In the genomic region with DNA sequence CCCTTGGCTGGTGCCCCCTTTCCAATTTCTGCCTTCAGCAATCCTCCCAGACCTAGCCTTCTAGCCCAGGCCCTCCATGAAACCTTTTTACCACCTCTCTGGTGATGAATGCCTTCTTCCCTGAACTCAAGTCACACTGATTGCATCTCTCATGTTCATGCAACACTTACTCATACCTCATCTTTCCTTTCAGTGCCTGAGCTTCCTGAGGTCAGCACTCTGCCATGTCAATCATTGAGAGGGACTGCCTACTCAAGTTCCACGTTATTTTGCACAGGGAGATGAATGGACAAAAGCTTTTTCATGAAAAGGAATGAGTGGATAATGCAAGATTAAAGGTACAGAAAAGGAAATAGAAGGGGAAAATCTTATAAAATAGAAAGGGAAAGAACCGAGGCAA, we compare ENCODE assay signal across 17 cellular contexts.
"Had no signal": no experiment of that assay in that cellular context is flagged by ENCODE, and none has a peak within 500 bp of the region (broad histone marks: within the 10 kb centered on the region; RNA-seq: fewer than 3 reads in every experiment).

No MANE protein-coding gene starts in this region.

- H3K27me3 ChIP-seq: neural progenitor cell, sigmoid colon had no signal

- H3K4me2 ChIP-seq: neural progenitor cell, smooth muscle cell had no signal

- H3K27ac ChIP-seq: coronary artery, neural progenitor cell, sigmoid colon, thoracic aorta, WERI-Rb-1 had no signal

- H3K9ac ChIP-seq: neural progenitor cell had no signal

- H3K36me3 ChIP-seq: neural progenitor cell, sigmoid colon, thoracic aorta, WERI-Rb-1 had no signal

- H3K9me3 ChIP-seq: sigmoid colon, thoracic aorta had no signal

- H2AFZ ChIP-seq: neural progenitor cell had no signal

- H3K4me1 ChIP-seq: neural progenitor cell had no signal

- DNase-seq: activated CD4-positive, CD25-positive, alpha-beta regulatory T cell treated with anti-CD3 and anti-CD28 coated beads, Interleukin-2, amount 50 U/mL, for 72 hours; activated T-cell treated with anti-CD3 and anti-CD28 coated beads, Interleukin-2, amount 50 U/mL, for 1 hour; cerebellar nuclear complex; foreskin melanocyte; kidney; naive thymus-derived CD8-positive, alpha-beta T cell; retina; sigmoid colon; stimulated activated CD4-positive, alpha-beta T cell treated with anti-CD3 and anti-CD28 coated beads, Interleukin-15, amount 100 ng/mL, for 24 hours; stimulated activated naive B cell treated with anti-CD40 and anti-IgM and Interleukin-4, amounts not matched to agents 10 μg/mL and 1 μg/mL and 100 μg/mL, for 72 hours; WERI-Rb-1 had no signal

- FAIRE-seq: kidney, TTC549 had no signal

- H3K4me3 ChIP-seq: coronary artery, lung, neural progenitor cell, sigmoid colon, smooth muscle cell, thoracic aorta had no signal

- ATAC-seq: naive thymus-derived CD8-positive, alpha-beta T cell; stimulated activated naive B cell treated with anti-CD40 and anti-IgM and Interleukin-4, amounts not matched to agents 10 μg/mL and 1 μg/mL and 100 μg/mL, for 72 hours had no signal
